Comparison of ENCODE assay signal across 1 cellular context in the genomic region with DNA sequence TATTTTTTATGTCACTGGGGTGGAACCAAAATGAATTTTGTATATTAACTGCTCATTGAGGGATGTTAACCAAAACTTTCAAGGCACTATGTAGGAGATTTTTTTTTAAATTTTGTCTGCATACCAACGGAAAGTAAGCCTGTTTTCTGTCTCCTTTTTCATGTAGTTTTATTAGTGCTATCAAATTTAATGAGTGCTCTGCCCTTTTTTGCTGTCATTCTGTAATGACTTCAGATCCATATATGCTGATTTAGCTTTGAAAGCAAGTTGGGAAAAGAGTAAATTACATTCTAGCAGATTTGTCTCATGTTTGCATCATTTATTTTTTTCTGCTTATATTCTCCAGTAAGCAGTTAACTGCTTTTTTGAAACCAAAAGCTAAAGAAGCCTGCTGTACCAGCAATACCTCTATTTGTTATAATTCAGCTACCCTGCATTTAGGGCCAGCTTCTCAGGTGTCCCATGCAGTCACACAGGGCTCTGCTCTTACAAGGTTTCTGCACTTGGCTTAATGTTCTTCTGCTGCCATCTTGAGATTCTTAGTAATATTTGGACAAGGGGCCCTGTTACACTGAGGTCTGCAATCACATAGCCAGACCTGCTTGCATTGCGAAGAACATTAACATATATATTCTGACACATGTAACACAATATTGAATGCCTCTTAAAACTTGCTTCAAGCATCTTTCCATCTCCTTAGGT.
TF ChIP-seq lines count a peak whose summit lies in the region.

No MANE protein-coding gene starts in this region.

TF ChIP-seq in HEK293, 187 proteins besides CTCF, POLR2A, EP300 and RAD21 (continued from another document):
- TF ChIP-seq ZNF148 (tag by site-specific recombination; IDR thresholded peaks at IDR 0.05; ENCODE audit: borderline replicate concordance) (no peak), ZNF791 (tag by site-specific recombination; IDR thresholded peaks at IDR 0.05) (no peak)
